8 cellular contexts compared by ENCODE assay signal in genomic region chr21:44455524-44456206, GRCh38. TPM values are rescaled to one million over a fixed set of nuclear protein-coding genes. Genes with fewer than 3 reads are reported as not detected.
A peak's percentile ranks its signal among the peaks of the same experiment; 100 is the strongest.
DNase-seq lines count a peak whose midpoint lies in the region; ATAC-seq and TF ChIP-seq lines count a peak whose summit lies in the region.

No MANE protein-coding gene starts in this region.

- H4K20me1 ChIP-seq in MM.1S (ENCODE audit: insufficient read depth, low read length) (no peaks in the 10 kb centered on the region), Karpas-422 (ENCODE audit: insufficient read depth, low read depth, low read length) (no peaks in the 10 kb centered on the region)

- H3K9me3 ChIP-seq in MM.1S (replicated peaks; ENCODE audit: insufficient read depth, low read length) (no peaks in the 10 kb centered on the region), Karpas-422 (ENCODE audit: low read length) (peaks cover 7% of the 10 kb centered on the region)

- peak; percentile 37 for DNase-seq in NCI-H2107 treated with DMSO at 0.1 percent for 48 hours (lab: John Stamatoyannopoulos, UW; ENCODE audit: unreplicated experiment)
- DNase-seq in NCI-H2107 (lab: John Stamatoyannopoulos, UW), result no peak
- no peak for DNase-seq in MM.1S
- peak; percentile 64 for DNase-seq in activated CD8-positive, alpha-beta T cell treated with anti-CD3 and anti-CD28 coated beads, Interleukin-2, amount 10 ng/mL, durations not matched to agents 7 days and 5 days
- DNase-seq in foreskin melanocyte, result peak; percentile 23
- DNase-seq in omental fat pad (ENCODE audit: low spot score), result no peak
- DNase-seq in Karpas-422, result no peak

- ATAC-seq in activated CD8-positive, alpha-beta T cell treated with anti-CD3 and anti-CD28 coated beads, Interleukin-2, amount 10 ng/mL, durations not matched to agents 7 days and 5 days, result peak; percentile 64
- ATAC-seq in omental fat pad (ENCODE audit: low FRiP score), result peak; percentile 21
- ATAC-seq in HG02870 (IDR thresholded peaks at IDR 0.05; ENCODE audit: unreplicated experiment), result no peak

- CTCF ChIA-PET in activated CD8-positive, alpha-beta T cell treated with anti-CD3 and anti-CD28 coated beads, Interleukin-2, amount 10 ng/mL, durations not matched to agents 7 days and 5 days (lab: Charles Lee), result interaction anchor here (0.8 to 0.9 kb wide), 2 partner anchors 24 to 338 kb away, joined by 3 read pairs; no protein-coding TSS in a partner anchor

- H3K79me2 ChIP-seq in MM.1S (ENCODE audit: low read length) (no peaks in the 10 kb centered on the region), Karpas-422 (ENCODE audit: low read length) (no peaks in the 10 kb centered on the region)

- H3K36me3 ChIP-seq in MM.1S (replicated peaks; ENCODE audit: insufficient read depth, low read length) (no peaks in the 10 kb centered on the region), Karpas-422 (ENCODE audit: insufficient read depth, low read length) (no peaks in the 10 kb centered on the region)

- peaks cover 2% of the 10 kb centered on the region for H3K36me3 Mint-ChIP-seq in activated CD8-positive, alpha-beta T cell treated with anti-CD3 and anti-CD28 coated beads, Interleukin-2, amount 10 ng/mL, durations not matched to agents 7 days and 5 days (ENCODE audit: low read depth)

- peaks cover 6% of the 10 kb centered on the region for H3K4me1 Mint-ChIP-seq in activated CD8-positive, alpha-beta T cell treated with anti-CD3 and anti-CD28 coated beads, Interleukin-2, amount 10 ng/mL, durations not matched to agents 7 days and 5 days (ENCODE audit: low read depth)

- H3K27me3 ChIP-seq in MM.1S (replicated peaks; ENCODE audit: insufficient read depth, low read length), result peaks cover 92% of the 10 kb centered on the region
- H3K27me3 ChIP-seq in Karpas-422 (ENCODE audit: low read length), result no peaks in the 10 kb centered on the region

- POLR2A ChIA-PET in activated CD8-positive, alpha-beta T cell treated with anti-CD3 and anti-CD28 coated beads, Interleukin-2, amount 10 ng/mL, durations not matched to agents 7 days and 5 days (lab: Charles Lee), result interaction anchor here (1.1 kb wide), 1 partner anchor 100 kb away, joined by 3 read pairs; no protein-coding TSS in a partner anchor

- H3K27me3 Mint-ChIP-seq in activated CD8-positive, alpha-beta T cell treated with anti-CD3 and anti-CD28 coated beads, Interleukin-2, amount 10 ng/mL, durations not matched to agents 7 days and 5 days (ENCODE audit: low read depth), result peaks cover 19% of the 10 kb centered on the region

- H3K4me2 ChIP-seq in MM.1S (ENCODE audit: low read depth, low read length) (peak overlapping the region; percentile 22; the same call in 1 of the 2 replicates), Karpas-422 (ENCODE audit: low read depth, low read length, poor library complexity, severe bottlenecking) (no peak overlapping the region)

- H3F3A ChIP-seq in MM.1S (ENCODE audit: insufficient read depth, low read length), result no peaks in the 10 kb centered on the region

- H3K27ac ChIP-seq in MM.1S (ENCODE audit: low read length) (no peak overlapping the region), Karpas-422 (ENCODE audit: low read length) (no peak overlapping the region)

- H3K4me1 ChIP-seq in MM.1S (ENCODE audit: low read length) (no peaks in the 10 kb centered on the region), Karpas-422 (ENCODE audit: low read length) (no peaks in the 10 kb centered on the region)

- H2AFZ ChIP-seq in MM.1S (ENCODE audit: low read length) (0 out of 2 replicates have a peak overlapping the region, but pooled peaks have one; percentile 9), Karpas-422 (ENCODE audit: low read length) (no peak overlapping the region)

- H3K4me3 ChIP-seq in MM.1S (ENCODE audit: low read length) (peak overlapping the region; percentile 19; the same call in 1 of the 2 replicates), Karpas-422 (ENCODE audit: low read length) (no peak overlapping the region)

- peak overlapping the region; percentile 78 for H3K4me3 Mint-ChIP-seq in activated CD8-positive, alpha-beta T cell treated with anti-CD3 and anti-CD28 coated beads, Interleukin-2, amount 10 ng/mL, durations not matched to agents 7 days and 5 days

- peak overlapping the region; percentile 52 for H3K27ac Mint-ChIP-seq in activated CD8-positive, alpha-beta T cell treated with anti-CD3 and anti-CD28 coated beads, Interleukin-2, amount 10 ng/mL, durations not matched to agents 7 days and 5 days

- H3K9ac ChIP-seq in MM.1S (ENCODE audit: low read length), result no peak overlapping the region
- H3K9ac ChIP-seq in Karpas-422 (ENCODE audit: low read length), result no peak overlapping the region

- peaks cover 6% of the 10 kb centered on the region for H3K9me3 Mint-ChIP-seq in activated CD8-positive, alpha-beta T cell treated with anti-CD3 and anti-CD28 coated beads, Interleukin-2, amount 10 ng/mL, durations not matched to agents 7 days and 5 days (ENCODE audit: insufficient read depth)

- H3K9me2 ChIP-seq in MM.1S (replicated peaks; ENCODE audit: insufficient read depth, low read length) (no peaks in the 10 kb centered on the region), Karpas-422 (replicated peaks; ENCODE audit: insufficient read depth, low read length) (no peaks in the 10 kb centered on the region)

- TF ChIP-seq CTCF in MM.1S (IDR thresholded peaks at IDR 0.05; ENCODE audit: low read length), result no peak
- TF ChIP-seq CTCF in omental fat pad (IDR thresholded peaks at IDR 0.05), result no peak

RNA-seq across cellular contexts. Expression of gene LRRC3, which starts 0.4 kb away (rescaled TPM):
- total RNA-seq in activated CD8-positive, alpha-beta T cell treated with anti-CD3 and anti-CD28 coated beads, Interleukin-2, amount 10 ng/mL, durations not matched to agents 7 days and 5 days, result 1 to 10 TPM; 3.2 to 3.4 TPM
- total RNA-seq in omental fat pad, result 1 to 10 TPM; 1.4 to 4.4 (median 3.6) TPM
- total RNA-seq in Karpas-422 (2014; rRNA removed; shearing (Covaris generic); ENCODE audit: low replicate concordance), result not detected in 2 replicates

Comparison
In these comparisons a context has a peak if more than half of its experiments do, and no peak if none do; other contexts are left out.
1. DNase-seq: peak in NCI-H2107 treated with DMSO at 0.1 percent for 48 hours (single experiment), activated CD8-positive, alpha-beta T cell treated with anti-CD3 and anti-CD28 coated beads, Interleukin-2, amount 10 ng/mL, durations not matched to agents 7 days and 5 days (single experiment) and foreskin melanocyte (single experiment); none in NCI-H2107 (single experiment), MM.1S (single experiment), omental fat pad (single experiment) and Karpas-422 (single experiment).